ENCODE assay signal across 25 cellular contexts in genomic region chr4:33262809-33263208, GRCh38.
DNase-seq lines count a peak whose midpoint lies in the region; TF ChIP-seq lines count a peak whose summit lies in the region.
"Had no signal": no experiment of that assay in that cellular context is flagged by ENCODE, and none has a peak within 500 bp of the region (broad histone marks: within the 10 kb centered on the region; RNA-seq: fewer than 3 reads in every experiment).

No MANE protein-coding gene starts in this region.

- H3K4me1 Mint-ChIP-seq in HFFc6 (ENCODE audit: low read depth), result peaks cover 6% of the 10 kb centered on the region
- H3K4me1 Mint-ChIP-seq: naive thymus-derived CD4-positive, alpha-beta T cell had no signal

- no peak overlapping the region for H3K4me3 ChIP-seq in astrocyte of the spinal cord (ENCODE audit: low read depth, low read length)
- H3K4me3 ChIP-seq: skin epidermis, upper lobe of left lung had no signal

- peak; percentile 22 for DNase-seq in A172 (ENCODE audit: low spot score)
- peak; percentile 42 for DNase-seq in HFFc6
- peak; percentile 18 for DNase-seq in astrocyte of the spinal cord (ENCODE audit: low read depth, low spot score)
- DNase-seq in iris pigment epithelial cell (ENCODE audit: low read depth), result peak; percentile 52
- no peak for DNase-seq in NCI-H446 (lab: John Stamatoyannopoulos, UW)
- no peak for DNase-seq in NCI-H1105 (lab: John Stamatoyannopoulos, UW)
- DNase-seq in T-helper 9 cell, result no peak
- no peak for DNase-seq in NCI-H82 (lab: John Stamatoyannopoulos, UW)
- DNase-seq: activated CD4-positive, alpha-beta T cell treated with anti-CD3 and anti-CD28 coated beads, Interleukin-2, amount 50 U/mL, for 48 hours; activated gamma-delta T cell; amygdala; DMS 273 treated with DMSO at 0.1 percent for 48 hours; effector memory CD4-positive, alpha-beta T cell; hippocampal formation; mammary epithelial cell; naive thymus-derived CD4-positive, alpha-beta T cell; NCI-H1092 treated with DMSO at 0.1 percent for 48 hours; NCI-H2107; NCI-H526 treated with DMSO at 0.1 percent for 48 hours; Right ventricle myocardium superior; stimulated activated CD4-positive, alpha-beta T cell treated with anti-CD3 and anti-CD28 coated beads, Interleukin-4, amount 100 ng/mL, for 24 hours; T-helper 1 cell; upper lobe of left lung; WERI-Rb-1 had no signal

- H3K36me3 Mint-ChIP-seq in HFFc6 (ENCODE audit: low read depth), result no peaks in the 10 kb centered on the region
- H3K36me3 Mint-ChIP-seq: naive thymus-derived CD4-positive, alpha-beta T cell had no signal

- no peak overlapping the region for H3K4me3 Mint-ChIP-seq in HFFc6
- H3K4me3 Mint-ChIP-seq: naive thymus-derived CD4-positive, alpha-beta T cell had no signal

- no peaks in the 10 kb centered on the region for H3K27me3 Mint-ChIP-seq in HFFc6 (ENCODE audit: insufficient read depth)
- H3K27me3 Mint-ChIP-seq: naive thymus-derived CD4-positive, alpha-beta T cell had no signal

- H3K9me3 Mint-ChIP-seq in HFFc6, result 0 out of 2 replicates have a peak, but pooled peaks cover 3% of the 10 kb centered on the region

- no peak overlapping the region for H3K27ac Mint-ChIP-seq in HFFc6
- H3K27ac Mint-ChIP-seq: naive thymus-derived CD4-positive, alpha-beta T cell had no signal

- TF ChIP-seq CTCF in HFFc6 (IDR thresholded peaks at IDR 0.05), result no peak
- TF ChIP-seq CTCF in astrocyte of the spinal cord (IDR thresholded peaks at IDR 0.05; ENCODE audit: low read depth, low read length), result no peak

- in situ Hi-C loops in astrocyte of the spinal cord (cut with HindIII; ENCODE audit: low sequenced_read_pairs), result no loop called here

Comparison
In these comparisons a context has a peak if more than half of its experiments do, and no peak if none do; other contexts are left out.
1. DNase-seq: peak in A172 (single experiment), HFFc6 (single experiment), astrocyte of the spinal cord (single experiment) and iris pigment epithelial cell (single experiment); none in NCI-H446 (0 of 2), NCI-H1105 (single experiment), T-helper 9 cell (single experiment) and NCI-H82 (single experiment).